24 cellular contexts compared by ENCODE assay signal in genomic region chr10:126842836-126843235, GRCh38.
DNase-seq lines count a peak whose midpoint lies in the region; ATAC-seq and TF ChIP-seq lines count a peak whose summit lies in the region.
"Had no signal": no experiment of that assay in that cellular context is flagged by ENCODE, and none has a peak within 500 bp of the region (broad histone marks: within the 10 kb centered on the region; RNA-seq: fewer than 3 reads in every experiment).

No MANE protein-coding gene starts in this region.

- no peak overlapping the region for H3K9ac ChIP-seq in colonic mucosa (ENCODE audit: low read depth in 2 of 2, low read length in 2 of 2)
- H3K9ac ChIP-seq in mesendoderm (ENCODE audit: low read length): no peak overlapping the region
- H3K9ac ChIP-seq in Karpas-422 (ENCODE audit: low read length): no peak overlapping the region
- H3K9ac ChIP-seq: GM23248 had no signal

- no peak for ATAC-seq in GM18907 (IDR thresholded peaks at IDR 0.05; ENCODE audit: unreplicated experiment)
- ATAC-seq in right cardiac atrium: no peak
- ATAC-seq: body of pancreas; stimulated activated memory B cell treated with anti-CD40 and anti-IgM and Interleukin-4, amounts not matched to agents 10 μg/mL and 1 μg/mL and 100 μg/mL, for 72 hours had no signal

- no peak overlapping the region for H2AFZ ChIP-seq in Karpas-422 (ENCODE audit: low read length)
- H2AFZ ChIP-seq: GM23248 had no signal

- TF ChIP-seq CTCF in colonic mucosa (IDR thresholded peaks at IDR 0.05): no peak

- H3K27me3 ChIP-seq in colonic mucosa: no peaks in the 10 kb centered on the region
- H3K27me3 ChIP-seq in mesendoderm (ENCODE audit: insufficient read depth, low read length, poor library complexity): no peaks in the 10 kb centered on the region
- no peaks in the 10 kb centered on the region for H3K27me3 ChIP-seq in Karpas-422 (ENCODE audit: low read length)
- H3K27me3 ChIP-seq in right cardiac atrium (ENCODE audit: control insufficient read depth, insufficient read depth): no peaks in the 10 kb centered on the region
- H3K27me3 ChIP-seq: body of pancreas, sigmoid colon had no signal

- H3K18ac ChIP-seq in mesendoderm (ENCODE audit: low read length): peak overlapping the region; percentile 44

- intact Hi-C loops in colonic mucosa (cut with DNase I) (no loop called here), right cardiac atrium (cut with DNase I) (no loop called here)

- no peaks in the 10 kb centered on the region for H3K9me3 ChIP-seq in colonic mucosa
- no peaks in the 10 kb centered on the region; the same call in 1 of the 2 replicates for H3K9me3 ChIP-seq in Karpas-422 (ENCODE audit: low read length)
- H3K9me3 ChIP-seq in right cardiac atrium (ENCODE audit: control insufficient read depth, low read length): no peaks in the 10 kb centered on the region
- H3K9me3 ChIP-seq: body of pancreas, mucosa of descending colon, sigmoid colon had no signal

- H4K8ac ChIP-seq in mesendoderm (ENCODE audit: low read depth, low read length): no peak overlapping the region

- H2BK120ac ChIP-seq in mesendoderm (ENCODE audit: low read depth, low read length): no peak overlapping the region

- peak overlapping the region; percentile 36 for H3K56ac ChIP-seq in mesendoderm (ENCODE audit: low read length)

- H3K79me2 ChIP-seq in mesendoderm (ENCODE audit: control insufficient read depth, insufficient read depth, low read length) (no peaks in the 10 kb centered on the region), Karpas-422 (ENCODE audit: low read length) (no peaks in the 10 kb centered on the region)

- WGBS in mesendoderm (ENCODE audit: extremely low coverage, insufficient coverage, low lambda C conversion rate): no CpG with 5 or more reads among the region's 10 CpGs
- 52% methylated on average over 10 of the region's 10 CpGs for WGBS in right cardiac atrium

- H3K4me2 ChIP-seq in mesendoderm (ENCODE audit: low read length) (no peak overlapping the region), Karpas-422 (ENCODE audit: low read depth, low read length, poor library complexity, severe bottlenecking) (no peak overlapping the region)

- DNase-seq in NCI-H2081 (lab: John Stamatoyannopoulos, UW) (peak; percentile 20 to 34), NCI-H2081 treated with DMSO at 0.1 percent for 48 hours (lab: John Stamatoyannopoulos, UW) (no peak), colonic mucosa (no peak), mesendoderm (peak; percentile 78), Karpas-422 (no peak), RKO (ENCODE audit: low spot score) (no peak), right cardiac atrium (no peak)
- DNase-seq: activated gamma-delta T cell treated with Interleukin-2 at 50 U/mL for 16 hours; activated T-cell treated with anti-CD3 and anti-CD28 coated beads, Interleukin-2, amount 50 U/mL, for 1 hour; body of pancreas; CD4-positive, CD25-positive, alpha-beta regulatory T cell; EL; GM23248; kidney glomerular epithelial cell; NCI-H2029 treated with DMSO at 0.1 percent for 48 hours; sigmoid colon; stimulated activated CD4-positive, alpha-beta T cell treated with anti-CD3 and anti-CD28 coated beads, Interleukin-4, amount 100 ng/mL, for 4 hours; substantia nigra; WERI-Rb-1 had no signal

- no peak overlapping the region for H2AK5ac ChIP-seq in mesendoderm (ENCODE audit: low read length)

- H2BK5ac ChIP-seq in mesendoderm (ENCODE audit: low read length): no peak overlapping the region

- no peak overlapping the region for H3K23ac ChIP-seq in mesendoderm (ENCODE audit: low read length)

- H4K20me1 ChIP-seq in Karpas-422 (ENCODE audit: insufficient read depth, low read depth, low read length): no peaks in the 10 kb centered on the region

- no peak overlapping the region for H4K5ac ChIP-seq in mesendoderm (ENCODE audit: low read length)

- H3K9me2 ChIP-seq in Karpas-422 (replicated peaks; ENCODE audit: insufficient read depth, low read length): no peaks in the 10 kb centered on the region

- peak overlapping the region; percentile 67 for H3K27ac ChIP-seq in colonic mucosa
- no peak overlapping the region for H3K27ac ChIP-seq in mesendoderm (ENCODE audit: low read depth, low read length)
- no peak overlapping the region for H3K27ac ChIP-seq in Karpas-422 (ENCODE audit: low read length)
- no peak overlapping the region for H3K27ac ChIP-seq in right cardiac atrium (ENCODE audit: low read length)
- H3K27ac ChIP-seq: 22Rv1, body of pancreas, GM23248, sigmoid colon, WERI-Rb-1 had no signal

- H3K4me1 ChIP-seq in colonic mucosa (no peaks in the 10 kb centered on the region), mesendoderm (ENCODE audit: control insufficient read depth, low read depth, low read length) (peaks cover 2% of the 10 kb centered on the region), Karpas-422 (ENCODE audit: low read length) (no peaks in the 10 kb centered on the region), right cardiac atrium (ENCODE audit: control insufficient read depth, insufficient read depth, low read length) (no peaks in the 10 kb centered on the region)
- H3K4me1 ChIP-seq: sigmoid colon had no signal

- H3K36me3 ChIP-seq in colonic mucosa (no peaks in the 10 kb centered on the region), mesendoderm (ENCODE audit: control insufficient read depth, insufficient read depth, low read length) (no peaks in the 10 kb centered on the region), Karpas-422 (ENCODE audit: insufficient read depth, low read length) (no peaks in the 10 kb centered on the region)
- H3K36me3 ChIP-seq: sigmoid colon, WERI-Rb-1 had no signal

- H3K79me1 ChIP-seq in mesendoderm (ENCODE audit: low read length): no peaks in the 10 kb centered on the region

- no peak overlapping the region for H3K4me3 ChIP-seq in colonic mucosa
- H3K4me3 ChIP-seq in mesendoderm (ENCODE audit: low read length): no peak overlapping the region
- H3K4me3 ChIP-seq in Karpas-422 (ENCODE audit: low read length): no peak overlapping the region
- H3K4me3 ChIP-seq in right cardiac atrium (ENCODE audit: low read length): no peak overlapping the region
- H3K4me3 ChIP-seq: body of pancreas, GM23248, lung, mucosa of descending colon, sigmoid colon had no signal

- H3K4ac ChIP-seq in mesendoderm (ENCODE audit: low read depth, low read length): no peak overlapping the region

- H2BK15ac ChIP-seq in mesendoderm (replicated peaks; ENCODE audit: low read depth): no peak overlapping the region

Comparison
In these comparisons a context has a peak if more than half of its experiments do, and no peak if none do; other contexts are left out.
1. DNase-seq: peak in NCI-H2081 (2 of 2) and mesendoderm (single experiment); none in NCI-H2081 treated with DMSO at 0.1 percent for 48 hours (single experiment), colonic mucosa (single experiment), Karpas-422 (single experiment), RKO (single experiment) and right cardiac atrium (0 of 3).